In genomic region chr15:70463453-70463834, GRCh38 we compare ENCODE assay signal across 1 cellular context.
TF ChIP-seq lines count a peak whose summit lies in the region.

No MANE protein-coding gene starts in this region.

TF ChIP-seq in GM12878, 131 proteins besides CTCF, POLR2A, EP300 and RAD21 (continued from another document):
- TF ChIP-seq CUX1 (IDR thresholded peaks at IDR 0.05; ENCODE audit: insufficient replicate concordance, low read depth, low read length) (no peak), BHLHE40 (IDR thresholded peaks at IDR 0.05; ENCODE audit: borderline replicate concordance in 1 of 2, low read depth in 2 of 2, low read length in 1 of 2) (no peak), CHD2 (IDR thresholded peaks at IDR 0.05; ENCODE audit: borderline replicate concordance, low read depth, low read length) (no peak), SIN3A (IDR thresholded peaks at IDR 0.05; ENCODE audit: low read depth, low read length) (no peak), EGR1 (IDR thresholded peaks at IDR 0.05; ENCODE audit: borderline replicate concordance in 1 of 2, low read depth in 2 of 2, low read length in 2 of 2) (no peak), WRNIP1 (IDR thresholded peaks at IDR 0.05; ENCODE audit: borderline replicate concordance, low read depth, low read length) (no peak), ATF2 (IDR thresholded peaks at IDR 0.05; ENCODE audit: low read length) (no peak), LARP7 (IDR thresholded peaks at IDR 0.05) (no peak), SMARCA5 (IDR thresholded peaks at IDR 0.05) (no peak), MLLT1 (IDR thresholded peaks at IDR 0.05) (0 out of 2 replicates have a peak, but pooled peaks have one; percentile 8), SMAD1 (IDR thresholded peaks at IDR 0.05; ENCODE audit: low read depth, partially characterized antibody) (no peak), FOXK2 (IDR thresholded peaks at IDR 0.05) (no peak), RELB (IDR thresholded peaks at IDR 0.05; ENCODE audit: low read depth) (no peak), USF1 (IDR thresholded peaks at IDR 0.05; ENCODE audit: borderline replicate concordance, extremely low read length, insufficient read depth, low read depth, low read length) (no peak), JUND (IDR thresholded peaks at IDR 0.05; ENCODE audit: low read depth, low read length) (no peak), YY1 (IDR thresholded peaks at IDR 0.05; ENCODE audit: low read depth, low read length) (no peak), SIX5 (IDR thresholded peaks at IDR 0.05; ENCODE audit: low read depth, low read length, severe bottlenecking) (no peak), SMAD5 (IDR thresholded peaks at IDR 0.05; ENCODE audit: low read depth) (no peak), KAT2A (conservative IDR thresholded peaks at IDR 0.05; ENCODE audit: control insufficient read depth, low read depth, low read length) (no peak)
